In the genomic region with DNA sequence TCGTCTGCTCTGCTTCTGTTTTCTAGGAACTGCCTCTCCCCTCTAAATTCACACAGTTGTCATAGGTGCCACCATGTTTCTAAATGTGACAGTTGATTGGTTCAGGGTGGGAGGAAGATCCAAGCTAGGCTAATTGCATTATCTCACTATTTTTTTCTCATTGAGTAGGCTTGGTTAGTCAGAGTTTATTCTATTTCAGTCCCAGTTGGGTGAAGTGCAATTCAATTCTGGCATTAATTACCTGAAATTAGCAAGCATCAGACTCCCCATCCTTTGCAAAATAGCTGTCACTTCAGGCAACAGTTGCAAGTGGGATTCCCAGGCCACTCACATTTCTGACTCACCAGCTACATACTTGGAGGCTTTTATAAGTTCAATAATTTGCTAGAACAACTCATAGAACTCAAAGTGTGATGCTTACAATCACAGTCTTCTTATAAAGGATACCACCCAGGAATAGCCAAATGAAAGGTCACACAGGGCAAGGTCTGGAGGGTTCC, we compare ENCODE assay signal across 15 cellular contexts.
"Had no signal": no experiment of that assay in that cellular context is flagged by ENCODE, and none has a peak within 500 bp of the region (broad histone marks: within the 10 kb centered on the region; RNA-seq: fewer than 3 reads in every experiment).

No MANE protein-coding gene starts in this region.

- H3K79me2 ChIP-seq: parathyroid adenoma had no signal

- DNase-seq: effector CD4-positive, alpha-beta T cell; immature natural killer cell; kidney; left colon; mammary epithelial cell; naive thymus-derived CD4-positive, alpha-beta T cell; nephron progenitor cell; small intestine; stimulated activated CD4-positive, alpha-beta T cell treated with anti-CD3 and anti-CD28 coated beads, Interleukin-2, amount 100 ng/mL, for 48 hours; stimulated activated naive CD4-positive, alpha-beta T cell treated with Interleukin-2 at 50 U/mL for 16 hours; upper lobe of left lung; uterus had no signal

- H3K9me3 Mint-ChIP-seq: naive thymus-derived CD4-positive, alpha-beta T cell; nephron progenitor cell had no signal

- H3K27ac Mint-ChIP-seq: immature natural killer cell; naive thymus-derived CD4-positive, alpha-beta T cell; nephron progenitor cell had no signal

- H3K4me3 Mint-ChIP-seq: immature natural killer cell; naive thymus-derived CD4-positive, alpha-beta T cell; nephron progenitor cell had no signal

- H3K4me3 ChIP-seq: coronary artery, prostate gland, upper lobe of left lung, uterus had no signal

- H3K4me1 Mint-ChIP-seq: immature natural killer cell; naive thymus-derived CD4-positive, alpha-beta T cell; nephron progenitor cell had no signal

- H3K9ac ChIP-seq: parathyroid adenoma had no signal

- H3K4me1 ChIP-seq: parathyroid adenoma, prostate gland, upper lobe of left lung had no signal

- H2AFZ ChIP-seq: parathyroid adenoma had no signal

- H3K27ac ChIP-seq: coronary artery, parathyroid adenoma, prostate gland, upper lobe of left lung had no signal

- H3K36me3 ChIP-seq: prostate gland, upper lobe of left lung, uterus had no signal

- H3K27me3 ChIP-seq: upper lobe of left lung, uterus had no signal

- ATAC-seq: left colon; naive thymus-derived CD4-positive, alpha-beta T cell had no signal

- H3K36me3 Mint-ChIP-seq: immature natural killer cell; naive thymus-derived CD4-positive, alpha-beta T cell had no signal

- H3K9me3 ChIP-seq: prostate gland, upper lobe of left lung, uterus had no signal
